Comparison of ENCODE assay signal across 1 cellular context in genomic region chr14:33839193-33840076, GRCh38.
TF ChIP-seq lines count a peak whose summit lies in the region.

No MANE protein-coding gene starts in this region.

TF ChIP-seq in K562, 482 proteins besides CTCF, POLR2A, EP300 and RAD21 (continued from another document):
- TF ChIP-seq KDM1A (IDR thresholded peaks at IDR 0.05) (peak in 1 of 2 experiments; percentile 26; a peak in 1 of 4 replicates), BHLHE40 (IDR thresholded peaks at IDR 0.05; ENCODE audit: low read length) (no peak), LEF1 (IDR thresholded peaks at IDR 0.05) (no peak), NRF1 (conservative IDR thresholded peaks at IDR 0.05 in 1 of 2, IDR thresholded peaks at IDR 0.05 in 1 of 2) (no peak), MYC (IDR thresholded peaks at IDR 0.05; ENCODE audit: low read depth, low read length) (no peak), MYC (CRISPR knock-in tag; IDR thresholded peaks at IDR 0.05; ENCODE audit: borderline replicate concordance, low read depth) (no peak), XRCC4 (IDR thresholded peaks at IDR 0.05; ENCODE audit: extremely low read depth, insufficient read depth, insufficient read length) (no peak), FOXJ2 (tag; IDR thresholded peaks at IDR 0.05) (no peak), TCF7 (IDR thresholded peaks at IDR 0.05; ENCODE audit: borderline replicate concordance) (no peak), POLR2H (tag; IDR thresholded peaks at IDR 0.05; ENCODE audit: low read depth) (no peak), ZNF551 (CRISPR knock-in tag; IDR thresholded peaks at IDR 0.05) (no peak), PHF21A (IDR thresholded peaks at IDR 0.05; ENCODE audit: borderline replicate concordance, low read depth) (no peak), ZBTB12 (CRISPR knock-in tag; IDR thresholded peaks at IDR 0.05) (no peak), HNRNPLL (IDR thresholded peaks at IDR 0.05; ENCODE audit: low read depth, low read length, poor library complexity, severe bottlenecking) (no peak), NFXL1 (CRISPR knock-in tag; IDR thresholded peaks at IDR 0.05) (no peak), ZZZ3 (IDR thresholded peaks at IDR 0.05) (no peak), ZBTB7A (IDR thresholded peaks at IDR 0.05; ENCODE audit: borderline replicate concordance, control insufficient read depth, low read depth, low read length) (0 out of 2 replicates have a peak, but pooled peaks have one; percentile 24), BRF1 (IDR thresholded peaks at IDR 0.05; ENCODE audit: borderline replicate concordance, extremely low read depth, insufficient read length) (no peak), ZNF57 (CRISPR knock-in tag; IDR thresholded peaks at IDR 0.05) (no peak), GATAD2A (IDR thresholded peaks at IDR 0.05) (0 out of 2 replicates have a peak, but pooled peaks have one; percentile 24), FOSL1 (tag; conservative IDR thresholded peaks at IDR 0.05) (no peak), CXXC5 (CRISPR knock-in tag; IDR thresholded peaks at IDR 0.05) (peak; percentile 13; the same call in 1 of the 2 replicates), ZBTB26 (CRISPR knock-in tag; IDR thresholded peaks at IDR 0.05) (no peak), NBN (IDR thresholded peaks at IDR 0.05; ENCODE audit: low read depth) (no peak), ZNF165 (CRISPR knock-in tag; IDR thresholded peaks at IDR 0.05; ENCODE audit: borderline replicate concordance) (no peak), FOXA3 (CRISPR knock-in tag; conservative IDR thresholded peaks at IDR 0.05 in 1 of 2, IDR thresholded peaks at IDR 0.05 in 1 of 2) (no peak), MEF2A (IDR thresholded peaks at IDR 0.05; ENCODE audit: control insufficient read depth, low read depth, low read length) (no peak), MAFK (IDR thresholded peaks at IDR 0.05; ENCODE audit: low read length) (no peak), ZKSCAN8 (CRISPR knock-in tag; IDR thresholded peaks at IDR 0.05) (no peak), ZNF407 (IDR thresholded peaks at IDR 0.05; ENCODE audit: low read depth) (no peak), COPS2 (conservative IDR thresholded peaks at IDR 0.05) (no peak), TAF15 (IDR thresholded peaks at IDR 0.05; ENCODE audit: low read depth, low read length) (no peak), POLR3A (IDR thresholded peaks at IDR 0.05; ENCODE audit: borderline replicate concordance, extremely low read depth, insufficient read depth, insufficient read length) (no peak), GABPB2 (CRISPR knock-in tag; conservative IDR thresholded peaks at IDR 0.05) (no peak), GATA2 (CRISPR knock-in tag; IDR thresholded peaks at IDR 0.05) (no peak)
- TF ChIP-seq, protein P1, sequence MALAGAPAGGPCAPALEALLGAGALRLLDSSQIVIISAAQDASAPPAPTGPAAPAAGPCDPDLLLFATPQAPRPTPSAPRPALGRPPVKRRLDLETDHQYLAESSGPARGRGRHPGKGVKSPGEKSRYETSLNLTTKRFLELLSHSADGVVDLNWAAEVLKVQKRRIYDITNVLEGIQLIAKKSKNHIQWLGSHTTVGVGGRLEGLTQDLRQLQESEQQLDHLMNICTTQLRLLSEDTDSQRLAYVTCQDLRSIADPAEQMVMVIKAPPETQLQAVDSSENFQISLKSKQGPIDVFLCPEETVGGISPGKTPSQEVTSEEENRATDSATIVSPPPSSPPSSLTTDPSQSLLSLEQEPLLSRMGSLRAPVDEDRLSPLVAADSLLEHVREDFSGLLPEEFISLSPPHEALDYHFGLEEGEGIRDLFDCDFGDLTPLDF (CRISPR knock-in tag; IDR thresholded peaks at IDR 0.05), result no peak
- TF ChIP-seq, protein P2, sequence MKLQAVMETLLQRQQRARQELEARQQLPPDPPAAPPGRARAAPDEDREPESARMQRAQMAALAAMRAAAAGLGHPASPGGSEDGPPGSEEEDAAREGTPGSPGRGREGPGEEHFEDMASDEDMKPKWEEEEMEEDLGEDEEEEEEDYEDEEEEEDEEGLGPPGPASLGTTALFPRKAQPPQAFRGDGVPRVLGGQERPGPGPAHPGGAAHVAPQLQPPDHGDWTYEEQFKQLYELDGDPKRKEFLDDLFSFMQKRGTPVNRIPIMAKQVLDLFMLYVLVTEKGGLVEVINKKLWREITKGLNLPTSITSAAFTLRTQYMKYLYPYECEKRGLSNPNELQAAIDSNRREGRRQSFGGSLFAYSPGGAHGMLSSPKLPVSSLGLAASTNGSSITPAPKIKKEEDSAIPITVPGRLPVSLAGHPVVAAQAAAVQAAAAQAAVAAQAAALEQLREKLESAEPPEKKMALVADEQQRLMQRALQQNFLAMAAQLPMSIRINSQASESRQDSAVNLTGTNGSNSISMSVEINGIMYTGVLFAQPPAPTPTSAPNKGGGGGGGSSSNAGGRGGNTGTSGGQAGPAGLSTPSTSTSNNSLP (IDR thresholded peaks at IDR 0.05; ENCODE audit: borderline replicate concordance, low read depth, low read length), result no peak
- TF ChIP-seq, protein P3, sequence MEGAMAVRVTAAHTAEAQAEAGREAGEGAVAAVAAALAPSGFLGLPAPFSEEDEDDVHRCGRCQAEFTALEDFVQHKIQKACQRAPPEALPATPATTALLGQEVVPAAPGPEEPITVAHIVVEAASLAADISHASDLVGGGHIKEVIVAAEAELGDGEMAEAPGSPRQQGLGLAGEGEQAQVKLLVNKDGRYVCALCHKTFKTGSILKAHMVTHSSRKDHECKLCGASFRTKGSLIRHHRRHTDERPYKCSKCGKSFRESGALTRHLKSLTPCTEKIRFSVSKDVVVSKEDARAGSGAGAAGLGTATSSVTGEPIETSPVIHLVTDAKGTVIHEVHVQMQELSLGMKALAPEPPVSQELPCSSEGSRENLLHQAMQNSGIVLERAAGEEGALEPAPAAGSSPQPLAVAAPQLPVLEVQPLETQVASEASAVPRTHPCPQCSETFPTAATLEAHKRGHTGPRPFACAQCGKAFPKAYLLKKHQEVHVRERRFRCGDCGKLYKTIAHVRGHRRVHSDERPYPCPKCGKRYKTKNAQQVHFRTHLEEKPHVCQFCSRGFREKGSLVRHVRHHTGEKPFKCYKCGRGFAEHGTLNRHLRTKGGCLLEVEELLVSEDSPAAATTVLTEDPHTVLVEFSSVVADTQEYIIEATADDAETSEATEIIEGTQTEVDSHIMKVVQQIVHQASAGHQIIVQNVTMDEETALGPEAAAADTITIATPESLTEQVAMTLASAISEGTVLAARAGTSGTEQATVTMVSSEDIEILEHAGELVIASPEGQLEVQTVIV (CRISPR knock-in tag; IDR thresholded peaks at IDR 0.05; ENCODE audit: borderline replicate concordance), result no peak
